ENCODE assay signal across 18 cellular contexts in the genomic region with DNA sequence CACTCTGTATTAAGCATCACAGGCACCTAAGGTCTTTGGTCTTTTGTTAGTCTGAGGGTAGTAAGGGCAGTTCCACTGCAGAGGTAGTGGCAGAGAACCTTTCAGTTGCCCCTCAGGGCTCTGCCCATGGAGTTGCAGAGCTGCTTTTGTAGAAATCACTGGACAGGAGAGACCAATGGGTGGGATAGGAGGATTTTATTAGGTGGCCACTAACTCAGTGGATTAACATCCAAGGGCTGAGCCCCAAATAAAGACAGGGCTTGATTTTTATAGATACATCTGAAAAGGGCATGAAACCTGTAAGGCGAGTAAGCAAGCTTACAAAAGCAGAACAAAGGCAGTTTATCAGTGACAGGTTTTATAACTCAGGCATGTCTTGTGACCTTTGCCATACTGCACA.
DNase-seq lines count a peak whose midpoint lies in the region; ATAC-seq and TF ChIP-seq lines count a peak whose summit lies in the region.
"Had no signal": no experiment of that assay in that cellular context is flagged by ENCODE, and none has a peak within 500 bp of the region (broad histone marks: within the 10 kb centered on the region; RNA-seq: fewer than 3 reads in every experiment).

No MANE protein-coding gene starts in this region.

- H3K4me3 ChIP-seq in OCI-LY7 (ENCODE audit: low read depth, low read length, poor library complexity, severe bottlenecking) (no peak overlapping the region), astrocyte of the spinal cord (ENCODE audit: low read depth, low read length) (no peak overlapping the region)
- H3K4me3 ChIP-seq: A549, HAP-1 had no signal

- no peaks in the 10 kb centered on the region for H3K9me3 ChIP-seq in OCI-LY7 (ENCODE audit: low read length)
- H3K9me3 ChIP-seq: A549, Caco-2, HAP-1 had no signal

- BruUV-seq in OCI-LY7 (replicated peaks; lab: Mats Ljungman, UMichigan): no TSS peak

- H3K79me2 ChIP-seq in OCI-LY7 (ENCODE audit: insufficient read depth, low read depth, low read length): no peaks in the 10 kb centered on the region

- H4K20me1 ChIP-seq in OCI-LY7 (ENCODE audit: insufficient read depth, low read length): no peaks in the 10 kb centered on the region

- CTCF ChIA-PET in OCI-LY7 (lab: Charles Lee; ENCODE audit: unreplicated experiment): no interaction called here

- TF ChIP-seq CTCF in OCI-LY7 (conservative IDR thresholded peaks at IDR 0.05; ENCODE audit: low read length): no peak
- no peak for TF ChIP-seq CTCF in astrocyte of the spinal cord (IDR thresholded peaks at IDR 0.05; ENCODE audit: low read depth, low read length)

- H3K9me2 ChIP-seq in OCI-LY7 (ENCODE audit: insufficient read depth, low read length): no peaks in the 10 kb centered on the region

- no peaks in the 10 kb centered on the region for H3K36me3 ChIP-seq in OCI-LY7 (ENCODE audit: insufficient read depth, low read length)
- H3K36me3 ChIP-seq: HAP-1 had no signal

- POLR2A ChIA-PET in OCI-LY7 (lab: Charles Lee): no interaction called here

- intact Hi-C loops in OCI-LY7 (cut with micrococcal nuclease; ENCODE audit: unreplicated experiment): no loop called here

- no peak overlapping the region for H3K4me2 ChIP-seq in OCI-LY7 (ENCODE audit: low read length)
- H3K4me2 ChIP-seq: A549 had no signal

- ATAC-seq in HG02623 (IDR thresholded peaks at IDR 0.05; ENCODE audit: unreplicated experiment): no peak
- ATAC-seq: A549 had no signal

- DNase-seq in DMS53 (lab: John Stamatoyannopoulos, UW) (peak; percentile 16), DMS53 treated with DMSO at 0.1 percent for 48 hours (lab: John Stamatoyannopoulos, UW; ENCODE audit: unreplicated experiment) (no peak), OCI-LY7 (ENCODE audit: low spot score) (peak; percentile 1), astrocyte of the spinal cord (ENCODE audit: low read depth, low spot score) (peak; percentile 6), DMS153 (lab: John Stamatoyannopoulos, UW) (no peak)
- no peak for DNase-seq in NK-92 treated with Interleukin-12 subunit alpha and Interleukin-12 subunit beta, amount 100 ng/mL, for 24 hours (lab: John Stamatoyannopoulos, UW)
- DNase-seq: AML-193; Caco-2; CD4-positive, alpha-beta T cell; DND-41; EL; IMR-90 had no signal

- no peak overlapping the region for H2AFZ ChIP-seq in OCI-LY7 (ENCODE audit: low read length)

- no peaks in the 10 kb centered on the region for H3K4me1 ChIP-seq in OCI-LY7 (ENCODE audit: insufficient read depth, low read length, poor library complexity, severe bottlenecking)
- H3K4me1 ChIP-seq: A549, Caco-2, HAP-1 had no signal

- no peak overlapping the region for H3K27ac ChIP-seq in OCI-LY7 (ENCODE audit: low read depth, low read length, poor library complexity, severe bottlenecking)
- H3K27ac ChIP-seq: 22Rv1, A549, C4-2B, HL-60 had no signal

- in situ Hi-C loops in astrocyte of the spinal cord (cut with HindIII; ENCODE audit: low sequenced_read_pairs): no loop called here

Comparison
In these comparisons a context has a peak if more than half of its experiments do, and no peak if none do; other contexts are left out.
1. DNase-seq: peak in DMS53 (single experiment), OCI-LY7 (single experiment) and astrocyte of the spinal cord (single experiment); none in DMS53 treated with DMSO at 0.1 percent for 48 hours (single experiment), DMS153 (single experiment) and NK-92 treated with Interleukin-12 subunit alpha and Interleukin-12 subunit beta, amount 100 ng/mL, for 24 hours (single experiment).